17 cellular contexts compared by ENCODE assay signal in genomic region chr4:152983221-152983620, GRCh38. TPM values are rescaled to one million over a fixed set of nuclear protein-coding genes. Genes with fewer than 3 reads are reported as not detected.
DNase-seq lines count a peak whose midpoint lies in the region; ATAC-seq and TF ChIP-seq lines count a peak whose summit lies in the region.
"Had no signal": no experiment of that assay in that cellular context is flagged by ENCODE, and none has a peak within 500 bp of the region (broad histone marks: within the 10 kb centered on the region; RNA-seq: fewer than 3 reads in every experiment).

No MANE protein-coding gene starts in this region.

- no peak; the same call in 1 of the 2 replicates for TF ChIP-seq RAD21 in Ishikawa (IDR thresholded peaks at IDR 0.05; ENCODE audit: low read depth)

- no peaks in the 10 kb centered on the region for H3K4me1 Mint-ChIP-seq in T-cell
- no peaks in the 10 kb centered on the region for H3K4me1 Mint-ChIP-seq in activated CD8-positive, alpha-beta T cell treated with anti-CD3 and anti-CD28 coated beads for 36 hours (ENCODE audit: low read depth)
- H3K4me1 Mint-ChIP-seq: activated B cell treated with CpG ODN at 0.5 μM for 24 hours; IgD-negative memory B cell; naive thymus-derived CD8-positive, alpha-beta T cell had no signal

- no peak overlapping the region for H2BK15ac ChIP-seq in mesendoderm (replicated peaks; ENCODE audit: low read depth)

- TF ChIP-seq CTCF in cardiac fibroblast (IDR thresholded peaks at IDR 0.05; ENCODE audit: low read depth, low read length) (no peak), foreskin keratinocyte (conservative IDR thresholded peaks at IDR 0.05) (no peak), Peyer's patch (IDR thresholded peaks at IDR 0.05) (no peak)
- no peak for TF ChIP-seq CTCF in activated CD8-positive, alpha-beta T cell treated with anti-CD3 and anti-CD28 coated beads for 36 hours (IDR thresholded peaks at IDR 0.05)

- peak; percentile 50 for DNase-seq in EH (ENCODE audit: low read depth)
- DNase-seq in cardiac fibroblast (ENCODE audit: low read depth in 2 of 2) = peak; percentile 6 to 13
- DNase-seq in mesendoderm = peak; percentile 71
- no peak for DNase-seq in foreskin keratinocyte
- no peak for DNase-seq in T-cell
- DNase-seq in activated CD8-positive, alpha-beta T cell treated with anti-CD3 and anti-CD28 coated beads for 36 hours = no peak
- DNase-seq in Peyer's patch = no peak
- DNase-seq: activated B cell treated with CpG ODN at 0.5 μM for 24 hours; activated naive CD4-positive, alpha-beta T cell; naive thymus-derived CD8-positive, alpha-beta T cell; NCI-H1092 treated with DMSO at 0.1 percent for 48 hours; stimulated activated CD4-positive, alpha-beta T cell treated with anti-CD3 and anti-CD28 coated beads, Interleukin-1b, Interleukin-23, amount 100 ng/mL, for 48 hours; testis had no signal

- no peak overlapping the region for H3K4me2 ChIP-seq in mesendoderm (ENCODE audit: low read length)

- H3K4me3 Mint-ChIP-seq in T-cell = no peak overlapping the region
- H3K4me3 Mint-ChIP-seq in activated CD8-positive, alpha-beta T cell treated with anti-CD3 and anti-CD28 coated beads for 36 hours = no peak overlapping the region
- H3K4me3 Mint-ChIP-seq: activated B cell treated with CpG ODN at 0.5 μM for 24 hours, brain, IgD-negative memory B cell had no signal

- H3K79me1 ChIP-seq in mesendoderm (ENCODE audit: low read length) = no peaks in the 10 kb centered on the region

- H4K8ac ChIP-seq in mesendoderm (ENCODE audit: low read depth, low read length) = no peak overlapping the region

- POLR2A ChIA-PET in T-cell (lab: Charles Lee) = no interaction called here
- POLR2A ChIA-PET in activated CD8-positive, alpha-beta T cell treated with anti-CD3 and anti-CD28 coated beads for 36 hours (lab: Charles Lee) = no interaction called here

- ATAC-seq in foreskin keratinocyte = no peak
- ATAC-seq in T-cell (replicated peaks in 1 of 4) = no peak
- no peak for ATAC-seq in activated CD8-positive, alpha-beta T cell treated with anti-CD3 and anti-CD28 coated beads for 36 hours
- ATAC-seq: left lobe of liver; naive thymus-derived CD8-positive, alpha-beta T cell had no signal

- H3K9me3 Mint-ChIP-seq in T-cell = no peaks in the 10 kb centered on the region
- no peaks in the 10 kb centered on the region for H3K9me3 Mint-ChIP-seq in activated CD8-positive, alpha-beta T cell treated with anti-CD3 and anti-CD28 coated beads for 36 hours
- H3K9me3 Mint-ChIP-seq: activated B cell treated with CpG ODN at 0.5 μM for 24 hours; IgD-negative memory B cell; naive thymus-derived CD8-positive, alpha-beta T cell had no signal

- H2AK5ac ChIP-seq in mesendoderm (ENCODE audit: low read length) = no peak overlapping the region

- no peak overlapping the region for H2BK120ac ChIP-seq in mesendoderm (ENCODE audit: low read depth, low read length)

- H3K27me3 Mint-ChIP-seq in T-cell = peaks cover 8 to 10% of the 10 kb centered on the region in 2 donors
- H3K27me3 Mint-ChIP-seq in activated CD8-positive, alpha-beta T cell treated with anti-CD3 and anti-CD28 coated beads for 36 hours = peaks cover 5% of the 10 kb centered on the region
- H3K27me3 Mint-ChIP-seq: naive thymus-derived CD8-positive, alpha-beta T cell had no signal

- no peaks in the 10 kb centered on the region for H3K79me2 ChIP-seq in mesendoderm (ENCODE audit: control insufficient read depth, insufficient read depth, low read length)

- no peak overlapping the region for H3K18ac ChIP-seq in mesendoderm (ENCODE audit: low read length)

- no peak overlapping the region for H3K56ac ChIP-seq in mesendoderm (ENCODE audit: low read length)

- CTCF ChIA-PET in T-cell (lab: Charles Lee) = interaction anchor here in 1 of 2 donors (0.5 to 0.6 kb wide), 2 partner anchors 68 to 332 kb away, joined by 3 read pairs; no protein-coding TSS in a partner anchor
- CTCF ChIA-PET in activated CD8-positive, alpha-beta T cell treated with anti-CD3 and anti-CD28 coated beads for 36 hours (lab: Charles Lee) = interaction anchor here (1.1 to 1.4 kb wide), 2 partner anchors 9 to 102 kb away, joined by 3 read pairs; no protein-coding TSS in a partner anchor

- H3K4me3 ChIP-seq in cardiac fibroblast (replicated peaks in 1 of 2; ENCODE audit: low read depth in 2 of 2, low read length in 2 of 2) = no peak overlapping the region
- H3K4me3 ChIP-seq in mesendoderm (ENCODE audit: low read length) = no peak overlapping the region
- H3K4me3 ChIP-seq in Peyer's patch = no peak overlapping the region
- H3K4me3 ChIP-seq: testis had no signal

- H3K27ac ChIP-seq in mesendoderm (ENCODE audit: low read depth, low read length) (no peak overlapping the region), foreskin keratinocyte (no peak overlapping the region), Peyer's patch (no peak overlapping the region)
- H3K27ac ChIP-seq: testis had no signal

- H3K23ac ChIP-seq in mesendoderm (ENCODE audit: low read length) = no peak overlapping the region

- TF ChIP-seq POLR2A in Peyer's patch (IDR thresholded peaks at IDR 0.05) = no peak

- no peaks in the 10 kb centered on the region for H3K9me3 ChIP-seq in Peyer's patch
- H3K9me3 ChIP-seq: testis had no signal

- no CpG with 5 or more reads among the region's 7 CpGs for WGBS in mesendoderm (ENCODE audit: extremely low coverage, insufficient coverage, low lambda C conversion rate)

- H2BK5ac ChIP-seq in mesendoderm (ENCODE audit: low read length) = no peak overlapping the region

- H3K36me3 ChIP-seq in mesendoderm (ENCODE audit: control insufficient read depth, insufficient read depth, low read length) (no peaks in the 10 kb centered on the region), Peyer's patch (no peaks in the 10 kb centered on the region)

- H3K9ac ChIP-seq in mesendoderm (ENCODE audit: low read length) = no peak overlapping the region

- H4K5ac ChIP-seq in mesendoderm (ENCODE audit: low read length) = no peak overlapping the region

- TF ChIP-seq EP300 in Ishikawa (IDR thresholded peaks at IDR 0.05; ENCODE audit: borderline replicate concordance) = no peak

- H3K4ac ChIP-seq in mesendoderm (ENCODE audit: low read depth, low read length) = no peak overlapping the region

- H3K4me1 ChIP-seq in mesendoderm (ENCODE audit: control insufficient read depth, low read depth, low read length) = peaks cover 4% of the 10 kb centered on the region
- peaks cover 20% of the 10 kb centered on the region for H3K4me1 ChIP-seq in foreskin keratinocyte
- no peaks in the 10 kb centered on the region for H3K4me1 ChIP-seq in Peyer's patch
- H3K4me1 ChIP-seq: testis had no signal

- H3K27ac Mint-ChIP-seq in T-cell = no peak overlapping the region
- no peak overlapping the region for H3K27ac Mint-ChIP-seq in activated CD8-positive, alpha-beta T cell treated with anti-CD3 and anti-CD28 coated beads for 36 hours
- H3K27ac Mint-ChIP-seq: activated B cell treated with CpG ODN at 0.5 μM for 24 hours; IgD-negative memory B cell; naive thymus-derived CD8-positive, alpha-beta T cell had no signal

- intact Hi-C loops in activated CD8-positive, alpha-beta T cell treated with anti-CD3 and anti-CD28 coated beads for 36 hours (cut with micrococcal nuclease) = no loop called here

- H3K27me3 ChIP-seq in mesendoderm (ENCODE audit: insufficient read depth, low read length, poor library complexity) (no peaks in the 10 kb centered on the region), foreskin keratinocyte (no peaks in the 10 kb centered on the region), Peyer's patch (no peaks in the 10 kb centered on the region)
- H3K27me3 ChIP-seq: testis had no signal

- no peaks in the 10 kb centered on the region for H3K36me3 Mint-ChIP-seq in T-cell
- H3K36me3 Mint-ChIP-seq in activated CD8-positive, alpha-beta T cell treated with anti-CD3 and anti-CD28 coated beads for 36 hours (ENCODE audit: low read depth) = no peaks in the 10 kb centered on the region
- H3K36me3 Mint-ChIP-seq: brain; IgD-negative memory B cell; naive thymus-derived CD8-positive, alpha-beta T cell had no signal

TF ChIP-seq in Ishikawa, 13 proteins besides CTCF, POLR2A, EP300 and RAD21:
- TF ChIP-seq TAF1 (IDR thresholded peaks at IDR 0.05; ENCODE audit: low read depth) (no peak), REST (IDR thresholded peaks at IDR 0.05; ENCODE audit: low read depth) (peak; percentile 86)

RNA-seq across cellular contexts. Expression of gene FHDC1, which starts 47.1 kb away (rescaled TPM):
- 10.2 TPM for polyA plus RNA-seq in mesendoderm (2013, experiment 1 of 2)
- polyA plus RNA-seq in mesendoderm (2013, experiment 2 of 2) = 10.5 TPM
- total RNA-seq in foreskin keratinocyte = 2.3 and 4.4 TPM in 2 replicates
- 0.68 and 1.8 TPM in 2 replicates for polyA plus RNA-seq in foreskin keratinocyte
- under 1 TPM in 4 of 5 donors, not detected in 1; 0.08 to 0.28 (median 0.17) TPM for total RNA-seq in T-cell
- total RNA-seq in activated CD8-positive, alpha-beta T cell treated with anti-CD3 and anti-CD28 coated beads for 36 hours = under 1 TPM; 0.05 to 0.11 TPM
- 10 to 100 TPM in 3 of 4 donors, 1 to 10 TPM in 1; 6.6 to 32.8 (median 25.4) TPM for total RNA-seq in Peyer's patch

Comparison
In these comparisons a context has a peak if more than half of its experiments do, and no peak if none do; other contexts are left out.
1. DNase-seq: peak in EH (single experiment), cardiac fibroblast (2 of 2) and mesendoderm (single experiment); none in foreskin keratinocyte (0 of 2), T-cell (0 of 34), activated CD8-positive, alpha-beta T cell treated with anti-CD3 and anti-CD28 coated beads for 36 hours (single experiment) and Peyer's patch (0 of 3).